Comparison of ENCODE assay signal across 8 cellular contexts in the genomic region with DNA sequence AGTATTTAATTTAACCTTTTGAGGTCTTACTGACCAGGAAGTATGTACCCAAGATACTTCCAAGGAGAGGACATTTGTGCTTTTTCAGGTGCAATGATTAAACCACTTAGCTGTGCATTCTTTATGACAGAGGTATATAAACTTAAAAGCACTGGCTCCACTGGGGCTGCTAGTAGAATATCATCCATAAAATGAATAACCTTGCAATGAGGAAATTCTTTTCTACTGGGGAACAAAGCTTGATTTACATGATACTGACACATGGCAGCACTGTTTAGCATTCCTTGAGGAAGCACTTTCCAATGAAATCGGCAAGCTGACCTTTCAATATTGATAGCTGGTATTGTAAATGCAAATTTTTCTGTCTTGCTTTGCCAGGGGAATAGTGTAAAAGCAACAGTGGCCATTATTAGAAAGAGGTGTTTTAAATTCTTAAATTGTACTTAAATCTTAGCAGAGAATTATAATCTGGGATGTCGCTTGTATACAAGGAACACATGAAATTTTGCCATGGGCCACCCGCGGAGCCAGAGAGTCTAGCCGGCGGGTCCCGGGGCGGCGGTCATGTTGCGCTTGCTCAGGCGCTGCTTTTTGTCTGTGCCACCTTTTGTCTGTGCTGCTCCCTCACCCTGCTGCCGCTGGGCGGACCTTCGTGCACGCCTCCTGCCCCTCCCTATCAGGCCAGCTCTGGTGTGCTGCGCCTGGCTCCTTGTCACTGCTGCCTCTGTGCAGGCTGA. TPM values are rescaled to one million over a fixed set of nuclear protein-coding genes. Genes with fewer than 3 reads are reported as not detected.
DNase-seq lines count a peak whose midpoint lies in the region; ATAC-seq and TF ChIP-seq lines count a peak whose summit lies in the region.

No MANE protein-coding gene starts in this region.

- DNase-seq in NCI-H1105 treated with DMSO at 0.1 percent for 48 hours (lab: John Stamatoyannopoulos, UW) (peak; percentile 94), T-helper 1 cell (peak; percentile 25 to 75 (median 53)), amniotic epithelial cell (ENCODE audit: low read depth) (peak; percentile 19), left ventricle myocardium superior (peak; percentile 89), retinal pigment epithelial cell (ENCODE audit: low read depth) (peak; percentile 24), mesenteric fat pad (ENCODE audit: low spot score) (no peak)

- intact Hi-C loops in left ventricle myocardium superior (cut with micrococcal nuclease): no loop called here

- TF ChIP-seq CTCF in GM12872 (IDR thresholded peaks at IDR 0.05; ENCODE audit: insufficient read depth, low read depth, low read length) (peak; percentile 26; the same call in 2 of the 3 replicates), retinal pigment epithelial cell (conservative IDR thresholded peaks at IDR 0.05; ENCODE audit: low read depth, low read length) (peak; percentile 13)

- H3K4me3 ChIP-seq in retinal pigment epithelial cell (ENCODE audit: low read length): peak overlapping the region; percentile 44

- ATAC-seq in HG02678 (IDR thresholded peaks at IDR 0.05; ENCODE audit: unreplicated experiment) (peak; percentile 100), left ventricle myocardium superior (peak; percentile 100)

RNA-seq across cellular contexts. Expression of a gene that starts 20.9 kb away (rescaled TPM):
- total RNA-seq in left ventricle myocardium superior (12.0 TPM), mesenteric fat pad (41.1 TPM)

RNA-seq across cellular contexts. Expression of a gene that starts 37.0 kb away (rescaled TPM):
- 23.8 TPM for total RNA-seq in left ventricle myocardium superior
- 17.7 TPM for total RNA-seq in mesenteric fat pad
